8 cellular contexts compared by ENCODE assay signal in genomic region chr6:149716584-149716983, GRCh38.
DNase-seq lines count a peak whose midpoint lies in the region; ATAC-seq and TF ChIP-seq lines count a peak whose summit lies in the region.

No MANE protein-coding gene starts in this region.

- CTCF ChIA-PET in AG04449 (lab: Yijun Ruan, JAX), result interaction anchor here (1.1 to 2.0 kb wide), 4 partner anchors 8 to 208 kb away, joined by 3 to 6 read pairs (median 4); no protein-coding TSS in a partner anchor

- ATAC-seq in memory B cell (ENCODE audit: low read depth) (no peak), GM19397 (IDR thresholded peaks at IDR 0.05; ENCODE audit: unreplicated experiment) (no peak)

- TF ChIP-seq CTCF in AG04449 (IDR thresholded peaks at IDR 0.05; ENCODE audit: insufficient read depth, low read length, missing control alignments) (no peak), HL-60 (IDR thresholded peaks at IDR 0.05; ENCODE audit: insufficient read depth, low read length) (no peak)

- H3K4me3 ChIP-seq in AG04449 (ENCODE audit: low read depth, low read length) (peak overlapping the region; percentile 92), HL-60 (replicated peaks; ENCODE audit: insufficient read depth, low read length) (peak overlapping the region; percentile 79)

- H3K27ac ChIP-seq in HL-60 (replicated peaks), result peak overlapping the region; percentile 98

- H3K4me1 Mint-ChIP-seq in memory B cell, result peaks cover 13% of the 10 kb centered on the region

- peak overlapping the region; percentile 55 for H3K27ac Mint-ChIP-seq in memory B cell

- H3K27me3 ChIP-seq in HL-60 (ENCODE audit: insufficient read depth, poor library complexity, severe bottlenecking), result no peaks in the 10 kb centered on the region

- POLR2A ChIA-PET in AG04449 (lab: Yijun Ruan, JAX), result interaction anchor here (0.9 to 2.5 kb wide), 2 partner anchors 12 to 171 kb away, joined by 4 to 11 read pairs; partner anchors contain the start of gene PPIL4

- DNase-seq in AG04449 (ENCODE audit: low read depth, low spot score) (no peak), HL-60 (ENCODE audit: low read depth in 1 of 2, low spot score in 1 of 2) (no peak), astrocyte of the hippocampus (ENCODE audit: low read depth, low spot score) (peak; percentile 11), memory B cell (ENCODE audit: low spot score in 2 of 2) (no peak), NCI-H146 treated with DMSO at 0.1 percent for 48 hours (lab: John Stamatoyannopoulos, UW; ENCODE audit: unreplicated experiment) (no peak), HK-2 (ENCODE audit: unreplicated experiment) (no peak), islet precursor cell (no peak)

- peaks cover 4% of the 10 kb centered on the region for H3K36me3 Mint-ChIP-seq in memory B cell

- peak overlapping the region; percentile 60 for H3K4me3 Mint-ChIP-seq in memory B cell

- H3K27me3 Mint-ChIP-seq in memory B cell, result no peaks in the 10 kb centered on the region

- H3K9me3 Mint-ChIP-seq in memory B cell, result no peaks in the 10 kb centered on the region
